In the genomic region with DNA sequence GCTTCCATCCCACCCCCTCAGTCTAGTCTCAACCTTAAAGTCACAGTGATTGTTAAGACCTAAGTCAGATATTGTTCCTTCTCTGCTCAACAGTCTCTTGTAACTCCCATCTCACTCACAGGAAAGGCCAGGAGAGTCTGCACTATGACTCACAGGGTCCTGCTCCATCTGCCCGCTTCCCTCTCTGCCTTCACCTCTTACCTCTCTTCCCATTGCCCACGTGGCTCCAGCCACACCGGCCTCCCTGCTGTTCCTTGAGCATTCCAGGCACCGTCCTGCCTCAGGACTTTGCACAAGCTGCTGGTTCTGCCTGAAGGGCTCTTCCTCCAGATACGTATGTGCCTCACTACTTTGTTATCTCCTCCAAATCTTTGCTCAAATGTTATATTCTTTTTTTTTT, we compare ENCODE assay signal across 11 cellular contexts. TPM values are rescaled to one million over a fixed set of nuclear protein-coding genes. Genes with fewer than 3 reads are reported as not detected.
DNase-seq lines count a peak whose midpoint lies in the region; ATAC-seq, FAIRE-seq and TF ChIP-seq lines count a peak whose summit lies in the region.
"Not testable (repeated sequence)": the region's sequence is repeated elsewhere in the genome, so short reads cannot be mapped to it uniquely, and the experiment has no call there.
"Had no signal": no experiment of that assay in that cellular context is flagged by ENCODE, and none has a peak within 500 bp of the region (broad histone marks: within the 10 kb centered on the region; RNA-seq: fewer than 3 reads in every experiment).

No MANE protein-coding gene starts in this region.

- H3K79me2 ChIP-seq in PC-3 (ENCODE audit: low read length); H1 (ENCODE audit: control insufficient read depth in 1 of 2, insufficient read depth in 2 of 2, low read length in 2 of 2): not testable (repeated sequence)

- TF ChIP-seq EP300 in H1 (IDR thresholded peaks at IDR 0.05; ENCODE audit: borderline replicate concordance in 1 of 2, low read depth in 2 of 2, low read length in 2 of 2): not testable (repeated sequence)

- CTCF ChIA-PET in PC-3 (lab: Charles Lee): not testable (repeated sequence)
- CTCF ChIA-PET in H1 (lab: Charles Lee; ENCODE audit: partially characterized antibody): interaction anchor here (1.0 to 1.5 kb wide), 3 partner anchors 25 to 61 kb away, joined by 3 to 6 read pairs (median 3); no protein-coding TSS in a partner anchor

- H2BK15ac ChIP-seq in H1 (ENCODE audit: low read length): not testable (repeated sequence)

- H3K56ac ChIP-seq in H1 (replicated peaks; ENCODE audit: insufficient read length, low read depth, low read length): not testable (repeated sequence)

- H3K4me3 ChIP-seq in PC-3 (ENCODE audit: low read length); H1 (ENCODE audit: extremely low read depth in 1 of 4, insufficient read depth in 2 of 4, low read depth in 3 of 4, low read length in 4 of 4): not testable (repeated sequence)

- H3K36me3 ChIP-seq in PC-3 (ENCODE audit: low read depth, low read length); H1 (ENCODE audit: control insufficient read depth in 2 of 4, insufficient read depth in 4 of 4, low read length in 3 of 4): not testable (repeated sequence)

- not testable (repeated sequence) for H3K4me2 ChIP-seq in PC-3 (ENCODE audit: low read length); H1 (ENCODE audit: insufficient read depth in 1 of 2, low read depth in 2 of 2, low read length in 2 of 2)

- not testable (repeated sequence) for TF ChIP-seq POLR2A in H54 (IDR thresholded peaks at IDR 0.05; ENCODE audit: low read depth, low read length); H1 (IDR thresholded peaks at IDR 0.05; ENCODE audit: control extremely low read depth in 1 of 2, low read depth in 2 of 2, low read length in 2 of 2)

- H2BK5ac ChIP-seq in H1 (ENCODE audit: low read depth, low read length): not testable (repeated sequence)

- not testable (repeated sequence) for H3K4ac ChIP-seq in H1 (replicated peaks; ENCODE audit: insufficient read length, low read depth, low read length)

- H3K9ac ChIP-seq in PC-3 (ENCODE audit: low read length); H1 (replicated peaks in 1 of 4; ENCODE audit: extremely low read depth in 1 of 4, low read depth in 3 of 4, low read length in 3 of 4): not testable (repeated sequence)

- H3K18ac ChIP-seq in H1 (ENCODE audit: extremely low read depth, low read length): not testable (repeated sequence)

- not testable (repeated sequence) for H3F3A ChIP-seq in PC-3 (ENCODE audit: low read length, unreplicated experiment)

- H4K5ac ChIP-seq in H1 (ENCODE audit: insufficient read length, low read depth, low read length): not testable (repeated sequence)

- not testable (repeated sequence) for H3K14ac ChIP-seq in H1 (ENCODE audit: insufficient read length)

- H3K23me2 ChIP-seq in H1 (ENCODE audit: low read depth, low read length): not testable (repeated sequence)

- H3K9me2 ChIP-seq in PC-3 (replicated peaks; ENCODE audit: low read length): not testable (repeated sequence)

- H3K79me1 ChIP-seq in H1 (ENCODE audit: low read depth, low read length): not testable (repeated sequence)

- DNase-seq in A172 (ENCODE audit: low spot score) (peak; percentile 60), HT-29 (ENCODE audit: low spot score) (peak; percentile 31), SW480 (ENCODE audit: low spot score) (peak; percentile 46), kidney tubule cell (ENCODE audit: low spot score) (peak; percentile 44)
- not testable (repeated sequence) for DNase-seq in H54 (ENCODE audit: insufficient read length, low spot score); PC-3; H1 (ENCODE audit: low read depth in 1 of 2, low spot score in 2 of 2); urothelium cell line (ENCODE audit: low spot score)

- not testable (repeated sequence) for TF ChIP-seq CTCF in PC-3 (conservative IDR thresholded peaks at IDR 0.05; ENCODE audit: low read depth, low read length); H1 (IDR thresholded peaks at IDR 0.05; ENCODE audit: control extremely low read depth in 1 of 3, insufficient read depth in 1 of 3, low read depth in 1 of 3, low read length in 3 of 3)

- H2BK12ac ChIP-seq in H1 (ENCODE audit: low read depth, low read length): not testable (repeated sequence)

- peak; percentile 58; the same call in 1 of the 2 replicates for ATAC-seq in PC-3

- POLR2A ChIA-PET in PC-3 (lab: Charles Lee; ENCODE audit: unreplicated experiment): not testable (repeated sequence)
- POLR2A ChIA-PET in H1 (lab: Charles Lee; ENCODE audit: partially characterized antibody): interaction anchor here (0.6 to 1.8 kb wide), 4 partner anchors 11 to 211 kb away, joined by 3 to 4 read pairs (median 3); no protein-coding TSS in a partner anchor

- BruUV-seq in PC-3 (replicated peaks; lab: Mats Ljungman, UMichigan): not testable (repeated sequence)

- not testable (repeated sequence) for H2BK20ac ChIP-seq in H1 (ENCODE audit: low read length)

- H2BK120ac ChIP-seq in H1 (replicated peaks; ENCODE audit: low read depth, low read length): not testable (repeated sequence)

- not testable (repeated sequence) for H3K4me1 ChIP-seq in PC-3 (ENCODE audit: insufficient read depth, low read length); H1 (replicated peaks in 1 of 4; ENCODE audit: control insufficient read depth in 3 of 4, insufficient read depth in 4 of 4, low read length in 3 of 4)

- FAIRE-seq in H54 (lab: Jason Lieb, UNC) (peak; percentile 92), urothelium cell line (lab: Jason Lieb, UNC) (peak; percentile 87)
- not testable (repeated sequence) for FAIRE-seq in H1 (lab: Jason Lieb, UNC)

- not testable (repeated sequence) for H3K9me3 ChIP-seq in PC-3 (ENCODE audit: low read length); H1 (ENCODE audit: insufficient read depth in 2 of 2, low read depth in 1 of 2, low read length in 1 of 2)

- not testable (repeated sequence) for H3K23ac ChIP-seq in H1 (ENCODE audit: insufficient read length)

- 43% methylated on average over 5 of the region's 5 CpGs; no CpG with 5 or more reads in 1 of the 2 experiments for WGBS in H1 (ENCODE audit: extremely low coverage in 1 of 2, insufficient coverage in 1 of 2, insufficient read length in 1 of 2, insufficient replicate concordance in 2 of 2, low coverage in 1 of 2, low lambda C conversion rate in 2 of 2, missing lambda C conversion rate in 1 of 2), 2 experiments

- H4K8ac ChIP-seq in H1 (ENCODE audit: extremely low read depth, insufficient read depth, low read length): not testable (repeated sequence)

- H2AK5ac ChIP-seq in H1 (ENCODE audit: low read depth, low read length): not testable (repeated sequence)

- H2AFZ ChIP-seq in PC-3 (ENCODE audit: low read length); H1 (ENCODE audit: low read length): not testable (repeated sequence)

- not testable (repeated sequence) for H4K20me1 ChIP-seq in PC-3 (ENCODE audit: low read length); H1 (replicated peaks in 1 of 2; ENCODE audit: control insufficient read depth in 1 of 2, insufficient read depth in 2 of 2, low read length in 2 of 2)

- TF ChIP-seq RAD21 in H1 (IDR thresholded peaks at IDR 0.05 in 1 of 2, conservative IDR thresholded peaks at IDR 0.05 in 1 of 2; ENCODE audit: low read depth in 2 of 2, low read length in 2 of 2): not testable (repeated sequence)

- not testable (repeated sequence) for H3K27ac ChIP-seq in PC-3 (ENCODE audit: low read length); H1 (ENCODE audit: low read depth, low read length)

- H3K27me3 ChIP-seq in PC-3 (ENCODE audit: low read length): peaks cover 17% of the 10 kb centered on the region; the same call in 1 of the 2 replicates
- H3K27me3 ChIP-seq in H1 (replicated peaks in 1 of 4; ENCODE audit: control insufficient read depth in 3 of 4, extremely low read depth in 1 of 4, insufficient read depth in 3 of 4, low read length in 3 of 4): not testable (repeated sequence)

- H4K91ac ChIP-seq in H1 (replicated peaks; ENCODE audit: insufficient read length, low read length): not testable (repeated sequence)

- intact Hi-C loops in PC-3 (cut with micrococcal nuclease): not testable (repeated sequence)

RNA-seq across cellular contexts. Expression of gene GPR32, which starts 3.0 kb away (rescaled TPM):
- total RNA-seq in A172 (2014; rRNA removed; shearing (Covaris generic)): not detected in 2 replicates
- not detected in 2 replicates for total RNA-seq in HT-29 (2014; rRNA removed; shearing (Covaris generic))
- not detected in 2 replicates for total RNA-seq in PC-3 (2014; rRNA removed)
- total RNA-seq in H1 (2021; fragmentation: NEBNext Ultra II Directional; extraction: Animal tissue kit (Norgen Biotek cat#: 25700)): not detected in 2 replicates
- polyA plus RNA-seq in H1 (2011; rRNA removed): not detected in 2 replicates
- not detected for polyA plus RNA-seq in H1 (2011; cell fraction: cytosol; rRNA removed)
- not detected for polyA plus RNA-seq in H1 (2011; cell fraction: nucleus; rRNA removed)
- not detected in 4 replicates for polyA plus RNA-seq in H1 (2012, experiment 1 of 2)
- not detected for polyA plus RNA-seq in H1 (2012, experiment 2 of 2)
- polyA plus RNA-seq in H1 (2013, experiment 1 of 2): not detected
- not detected for polyA plus RNA-seq in H1 (2013, experiment 2 of 2)
- not detected in 2 replicates for polyA minus RNA-seq in H1 (2011; rRNA and poly(A)+ RNA removed)
- polyA minus RNA-seq in H1 (2011; cell fraction: cytosol; rRNA and poly(A)+ RNA removed): not detected
- not detected for polyA minus RNA-seq in H1 (2011; cell fraction: nucleus; rRNA and poly(A)+ RNA removed)
- total RNA-seq: CD4-positive, CD25-positive, alpha-beta regulatory T cell; GM23248 had no signal
- polyA plus RNA-seq: CD4-positive, CD25-positive, alpha-beta regulatory T cell; GM23248; IgD-negative memory B cell had no signal

RNA-seq across cellular contexts. Expression of gene ACP4, which starts 23.0 kb away (rescaled TPM):
- total RNA-seq in A172 (2014; rRNA removed; shearing (Covaris generic)): not detected in 2 replicates
- not detected in 2 replicates for total RNA-seq in HT-29 (2014; rRNA removed; shearing (Covaris generic))
- total RNA-seq in PC-3 (2014; rRNA removed): not detected in 2 replicates
- not detected in 2 replicates for total RNA-seq in H1 (2021; fragmentation: NEBNext Ultra II Directional; extraction: Animal tissue kit (Norgen Biotek cat#: 25700))
- polyA plus RNA-seq in H1 (2011; rRNA removed): not detected in 2 replicates
- polyA plus RNA-seq in H1 (2011; cell fraction: cytosol; rRNA removed): not detected
- polyA plus RNA-seq in H1 (2011; cell fraction: nucleus; rRNA removed): not detected
- not detected in 4 replicates for polyA plus RNA-seq in H1 (2012, experiment 1 of 2)
- polyA plus RNA-seq in H1 (2012, experiment 2 of 2): not detected
- not detected for polyA plus RNA-seq in H1 (2013, experiment 1 of 2)
- not detected for polyA plus RNA-seq in H1 (2013, experiment 2 of 2)
- not detected in 2 replicates for polyA minus RNA-seq in H1 (2011; rRNA and poly(A)+ RNA removed)
- polyA minus RNA-seq in H1 (2011; cell fraction: cytosol; rRNA and poly(A)+ RNA removed): not detected
- polyA minus RNA-seq in H1 (2011; cell fraction: nucleus; rRNA and poly(A)+ RNA removed): not detected
- total RNA-seq: CD4-positive, CD25-positive, alpha-beta regulatory T cell; GM23248 had no signal
- polyA plus RNA-seq: CD4-positive, CD25-positive, alpha-beta regulatory T cell; GM23248; IgD-negative memory B cell had no signal

RNA-seq across cellular contexts. Expression of gene CLEC11A, which starts 44.1 kb away (rescaled TPM):
- 4.8 and 7.9 TPM in 2 replicates for total RNA-seq in A172 (2014; rRNA removed; shearing (Covaris generic))
- total RNA-seq in HT-29 (2014; rRNA removed; shearing (Covaris generic)): 3.5 and 4.0 TPM in 2 replicates
- 2.3 and 2.4 TPM in 2 replicates for total RNA-seq in PC-3 (2014; rRNA removed)
- total RNA-seq in H1 (2021; fragmentation: NEBNext Ultra II Directional; extraction: Animal tissue kit (Norgen Biotek cat#: 25700)): 4.3 and 5.2 TPM in 2 replicates
- polyA plus RNA-seq in H1 (2011; rRNA removed): 17.4 and 22.5 TPM in 2 replicates
- polyA plus RNA-seq in H1 (2011; cell fraction: cytosol; rRNA removed): 10.3 TPM
- polyA plus RNA-seq in H1 (2011; cell fraction: nucleus; rRNA removed): 10.3 TPM
- 2.7 to 6.2 TPM (median 5.4 TPM) in 4 replicates for polyA plus RNA-seq in H1 (2012, experiment 1 of 2)
- polyA plus RNA-seq in H1 (2012, experiment 2 of 2): 3.1 TPM
- polyA plus RNA-seq in H1 (2013, experiment 1 of 2): 7.1 TPM
- 6.2 TPM for polyA plus RNA-seq in H1 (2013, experiment 2 of 2)
- 0.16 TPM in 1 of 2 replicates, not detected in the other for polyA minus RNA-seq in H1 (2011; rRNA and poly(A)+ RNA removed)
- polyA minus RNA-seq in H1 (2011; cell fraction: cytosol; rRNA and poly(A)+ RNA removed): 1.8 TPM
- polyA minus RNA-seq in H1 (2011; cell fraction: nucleus; rRNA and poly(A)+ RNA removed): 6.7 TPM

RNA-seq across cellular contexts. Expression of gene SHANK1, which starts 47.7 kb away (rescaled TPM):
- 0.40 and 0.48 TPM in 2 replicates for total RNA-seq in A172 (2014; rRNA removed; shearing (Covaris generic))
- not detected in 2 replicates for total RNA-seq in HT-29 (2014; rRNA removed; shearing (Covaris generic))
- 0.12 and 0.47 TPM in 2 replicates for total RNA-seq in PC-3 (2014; rRNA removed)
- total RNA-seq in H1 (2021; fragmentation: NEBNext Ultra II Directional; extraction: Animal tissue kit (Norgen Biotek cat#: 25700)): 3.7 and 3.9 TPM in 2 replicates
- polyA plus RNA-seq in H1 (2011; rRNA removed): 1.1 and 1.2 TPM in 2 replicates
- polyA plus RNA-seq in H1 (2011; cell fraction: cytosol; rRNA removed): 0.88 TPM
- polyA plus RNA-seq in H1 (2011; cell fraction: nucleus; rRNA removed): 7.0 TPM
- polyA plus RNA-seq in H1 (2012, experiment 1 of 2): 2.6 to 5.1 TPM (median 3.8 TPM) in 4 replicates
- polyA plus RNA-seq in H1 (2012, experiment 2 of 2): 1.4 TPM
- 1.8 TPM for polyA plus RNA-seq in H1 (2013, experiment 1 of 2)
- 1.1 TPM for polyA plus RNA-seq in H1 (2013, experiment 2 of 2)
- polyA minus RNA-seq in H1 (2011; rRNA and poly(A)+ RNA removed): 0.54 and 0.98 TPM in 2 replicates
- 3.0 TPM for polyA minus RNA-seq in H1 (2011; cell fraction: cytosol; rRNA and poly(A)+ RNA removed)
- 6.6 TPM for polyA minus RNA-seq in H1 (2011; cell fraction: nucleus; rRNA and poly(A)+ RNA removed)
- total RNA-seq: CD4-positive, CD25-positive, alpha-beta regulatory T cell had no signal
- polyA plus RNA-seq: CD4-positive, CD25-positive, alpha-beta regulatory T cell; IgD-negative memory B cell had no signal

RNA-seq across cellular contexts. Expression of gene KLK1, which starts 56.3 kb away (rescaled TPM):
- total RNA-seq in A172 (2014; rRNA removed; shearing (Covaris generic)): not detected in 2 replicates
- 3.4 and 4.6 TPM in 2 replicates for total RNA-seq in HT-29 (2014; rRNA removed; shearing (Covaris generic))
- not detected in 2 replicates for total RNA-seq in PC-3 (2014; rRNA removed)
- 3.4 and 4.8 TPM in 2 replicates for total RNA-seq in H1 (2021; fragmentation: NEBNext Ultra II Directional; extraction: Animal tissue kit (Norgen Biotek cat#: 25700))
- polyA plus RNA-seq in H1 (2011; rRNA removed): 4.0 and 5.8 TPM in 2 replicates
- 4.8 TPM for polyA plus RNA-seq in H1 (2011; cell fraction: cytosol; rRNA removed)
- 7.1 TPM for polyA plus RNA-seq in H1 (2011; cell fraction: nucleus; rRNA removed)
- polyA plus RNA-seq in H1 (2012, experiment 1 of 2): 5.2 to 6.7 TPM (median 5.7 TPM) in 4 replicates
- polyA plus RNA-seq in H1 (2012, experiment 2 of 2): 4.1 TPM
- polyA plus RNA-seq in H1 (2013, experiment 1 of 2): 6.2 TPM
- polyA plus RNA-seq in H1 (2013, experiment 2 of 2): 5.8 TPM
- 0.63 and 1.4 TPM in 2 replicates for polyA minus RNA-seq in H1 (2011; rRNA and poly(A)+ RNA removed)
- 1.3 TPM for polyA minus RNA-seq in H1 (2011; cell fraction: cytosol; rRNA and poly(A)+ RNA removed)
- 2.9 TPM for polyA minus RNA-seq in H1 (2011; cell fraction: nucleus; rRNA and poly(A)+ RNA removed)
- total RNA-seq: GM23248 had no signal
- polyA plus RNA-seq: GM23248 had no signal
